In genomic region chr6:73728548-73729205, GRCh38 we compare ENCODE assay signal across 1 cellular context.
TF ChIP-seq lines count a peak whose summit lies in the region.

No MANE protein-coding gene starts in this region.

TF ChIP-seq in GM12878, 131 proteins besides CTCF, POLR2A, EP300 and RAD21 (continued from another document and continues in another):
- TF ChIP-seq TAF1 (IDR thresholded peaks at IDR 0.05; ENCODE audit: borderline replicate concordance, low read depth, low read length) (no peak), CUX1 (IDR thresholded peaks at IDR 0.05; ENCODE audit: insufficient replicate concordance, low read depth, low read length) (no peak), PKNOX1 (IDR thresholded peaks at IDR 0.05) (no peak), NFIC (IDR thresholded peaks at IDR 0.05; ENCODE audit: low read depth, low read length) (peak; percentile 87), MYC (IDR thresholded peaks at IDR 0.05; ENCODE audit: insufficient read depth, insufficient read length, insufficient replicate concordance, low read length, severe bottlenecking) (no peak), IRF5 (IDR thresholded peaks at IDR 0.05; ENCODE audit: borderline replicate concordance) (no peak), ZNF24 (IDR thresholded peaks at IDR 0.05) (no peak), ATF3 (IDR thresholded peaks at IDR 0.05; ENCODE audit: borderline replicate concordance, extremely low read depth, low read depth, low read length) (no peak), CBX5 (IDR thresholded peaks at IDR 0.05; ENCODE audit: low read depth) (no peak), TCF7 (IDR thresholded peaks at IDR 0.05; ENCODE audit: borderline replicate concordance) (no peak), CREB1 (IDR thresholded peaks at IDR 0.05; ENCODE audit: low read depth) (no peak), PML (IDR thresholded peaks at IDR 0.05; ENCODE audit: low read length) (peak; percentile 63; the same call in 1 of the 2 replicates), SMAD5 (IDR thresholded peaks at IDR 0.05; ENCODE audit: low read depth) (no peak), FOXM1 (IDR thresholded peaks at IDR 0.05; ENCODE audit: low read depth, low read length) (peak; percentile 68; the same call in 1 of the 2 replicates), SREBF2 (IDR thresholded peaks at IDR 0.05; ENCODE audit: low read length) (no peak), NR2F1 (conservative IDR thresholded peaks at IDR 0.05) (no peak), ZBTB11 (CRISPR knock-in tag; IDR thresholded peaks at IDR 0.05) (no peak), POU2F2 (IDR thresholded peaks at IDR 0.05; ENCODE audit: borderline replicate concordance, low read depth, low read length) (no peak), SUPT20H (IDR thresholded peaks at IDR 0.05; ENCODE audit: borderline replicate concordance, control insufficient read depth, low read depth, low read length) (no peak), SREBF1 (IDR thresholded peaks at IDR 0.05; ENCODE audit: low read length) (no peak), ELK1 (IDR thresholded peaks at IDR 0.05; ENCODE audit: low read depth, low read length) (no peak), SRF (IDR thresholded peaks at IDR 0.05; ENCODE audit: low read depth in 2 of 2, low read length in 2 of 2) (no peak), NBN (IDR thresholded peaks at IDR 0.05) (no peak), NKRF (conservative IDR thresholded peaks at IDR 0.05) (no peak), ESRRA (IDR thresholded peaks at IDR 0.05; ENCODE audit: low read length) (no peak), ZBTB4 (CRISPR knock-in tag; IDR thresholded peaks at IDR 0.05) (no peak), E4F1 (IDR thresholded peaks at IDR 0.05; ENCODE audit: borderline replicate concordance, partially characterized antibody) (no peak), CBFB (IDR thresholded peaks at IDR 0.05; ENCODE audit: low read depth) (peak; percentile 59; the same call in 1 of the 2 replicates), BCLAF1 (IDR thresholded peaks at IDR 0.05) (no peak)
